ENCODE assay signal across 23 cellular contexts in genomic region chr3:61897848-61898247, GRCh38.
"Had no signal": no experiment of that assay in that cellular context is flagged by ENCODE, and none has a peak within 500 bp of the region (broad histone marks: within the 10 kb centered on the region; RNA-seq: fewer than 3 reads in every experiment).

No MANE protein-coding gene starts in this region.

- H3K4me1 Mint-ChIP-seq: stimulated activated effector memory CD8-positive, alpha-beta T cell treated with anti-CD3 and anti-CD28 coated beads, Interleukin-12 subunit alpha, Interleukin-12 subunit beta, amount 100 ng/mL, for 72 hours had no signal

- H3K9me3 Mint-ChIP-seq: nephron progenitor cell; stimulated activated naive CD8-positive, alpha-beta T cell treated with anti-CD3 and anti-CD28 coated beads, Interleukin-15, Interleukin-2, amounts not matched to agents 100 ng/mL and 50 ng/mL, for 24 hours had no signal

- FAIRE-seq: frontal cortex, keratinocyte had no signal

- H3K4me3 ChIP-seq: lung, psoas muscle, sigmoid colon, thoracic aorta, tibial nerve, upper lobe of left lung, vagina had no signal

- H3K4me3 Mint-ChIP-seq: naive thymus-derived CD8-positive, alpha-beta T cell; nephron progenitor cell; stimulated activated effector memory CD8-positive, alpha-beta T cell treated with anti-CD3 and anti-CD28 coated beads, Interleukin-12 subunit alpha, Interleukin-12 subunit beta, amount 100 ng/mL, for 72 hours; stimulated activated naive CD8-positive, alpha-beta T cell treated with anti-CD3 and anti-CD28 coated beads, Interleukin-15, Interleukin-2, amounts not matched to agents 100 ng/mL and 50 ng/mL, for 24 hours had no signal

- H3K36me3 Mint-ChIP-seq: naive thymus-derived CD8-positive, alpha-beta T cell; stimulated activated effector memory CD8-positive, alpha-beta T cell treated with anti-CD3 and anti-CD28 coated beads, Interleukin-12 subunit alpha, Interleukin-12 subunit beta, amount 100 ng/mL, for 72 hours had no signal

- ATAC-seq: left ventricle myocardium superior; naive thymus-derived CD8-positive, alpha-beta T cell; psoas muscle; right cardiac atrium; stimulated activated effector memory CD8-positive, alpha-beta T cell treated with anti-CD3 and anti-CD28 coated beads, Interleukin-12 subunit alpha, Interleukin-12 subunit beta, amount 100 ng/mL, for 72 hours had no signal

- H3K27ac Mint-ChIP-seq: naive thymus-derived CD8-positive, alpha-beta T cell; nephron progenitor cell; stimulated activated effector memory CD8-positive, alpha-beta T cell treated with anti-CD3 and anti-CD28 coated beads, Interleukin-12 subunit alpha, Interleukin-12 subunit beta, amount 100 ng/mL, for 72 hours; stimulated activated naive CD8-positive, alpha-beta T cell treated with anti-CD3 and anti-CD28 coated beads, Interleukin-15, Interleukin-2, amounts not matched to agents 100 ng/mL and 50 ng/mL, for 24 hours had no signal

- DNase-seq: cortex of kidney; head of caudate nucleus; left ventricle myocardium superior; mesendoderm; midbrain; naive thymus-derived CD8-positive, alpha-beta T cell; nephron progenitor cell; nucleus accumbens; posterior cingulate gyrus; psoas muscle; right cardiac atrium; sigmoid colon; stimulated activated CD4-positive, alpha-beta T cell treated with anti-CD3 and anti-CD28 coated beads, Interleukin-2, amount 100 ng/mL, for 24 hours; stimulated activated CD4-positive, alpha-beta T cell treated with anti-CD3 and anti-CD28 coated beads, Interleukin-4, amount 100 ng/mL, for 24 hours; upper lobe of left lung had no signal
